Comparison of ENCODE assay signal across 1 cellular context in the genomic region with DNA sequence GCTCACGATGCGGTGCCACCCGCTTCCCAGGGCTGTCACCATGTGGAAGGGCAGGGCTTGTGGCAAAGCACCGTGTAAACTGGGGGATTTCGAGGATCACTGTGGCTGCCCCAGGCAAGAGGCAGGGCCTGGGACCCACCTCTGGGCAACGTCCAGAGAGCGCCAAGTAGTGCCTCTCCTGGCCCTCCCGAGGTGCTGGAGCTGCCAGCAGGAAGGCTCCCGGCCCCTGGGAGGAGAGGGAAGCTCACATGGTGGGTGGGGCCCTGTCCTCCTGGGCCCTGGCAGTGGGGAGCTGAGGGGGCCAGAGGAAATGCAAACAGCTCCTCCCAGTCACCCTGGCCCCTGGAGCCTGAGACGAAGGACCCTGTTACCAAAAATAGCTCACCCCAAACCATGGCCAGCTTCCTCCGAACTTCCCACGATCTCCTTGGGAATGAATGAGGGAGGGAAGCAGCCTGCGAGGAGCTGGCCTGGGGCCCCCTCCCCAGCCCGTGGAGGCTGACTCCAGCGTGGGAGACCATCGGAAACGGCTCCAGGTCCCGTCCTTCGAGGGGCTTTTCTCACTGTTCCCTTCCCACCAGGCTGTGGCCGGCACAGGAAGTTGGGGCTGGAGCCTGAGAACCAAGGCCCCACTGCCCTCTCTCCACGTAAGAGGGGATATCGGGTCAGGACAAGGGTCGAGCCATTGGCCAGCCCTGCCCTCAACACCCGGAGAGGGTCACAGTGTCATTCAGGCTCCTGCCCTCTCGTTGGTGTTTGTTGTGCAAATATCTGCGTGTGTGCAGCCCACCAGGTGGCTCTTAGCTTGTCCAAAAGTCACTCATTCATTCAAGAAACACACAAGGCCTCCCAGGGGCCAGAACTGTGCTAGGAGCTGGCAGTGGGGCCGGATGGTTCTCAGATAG.
TF ChIP-seq lines count a peak whose summit lies in the region.

No MANE protein-coding gene starts in this region.

TF ChIP-seq in HepG2, 621 proteins besides CTCF, POLR2A, EP300 and RAD21 (continued from another document and continues in another):
- TF ChIP-seq, protein P1, sequence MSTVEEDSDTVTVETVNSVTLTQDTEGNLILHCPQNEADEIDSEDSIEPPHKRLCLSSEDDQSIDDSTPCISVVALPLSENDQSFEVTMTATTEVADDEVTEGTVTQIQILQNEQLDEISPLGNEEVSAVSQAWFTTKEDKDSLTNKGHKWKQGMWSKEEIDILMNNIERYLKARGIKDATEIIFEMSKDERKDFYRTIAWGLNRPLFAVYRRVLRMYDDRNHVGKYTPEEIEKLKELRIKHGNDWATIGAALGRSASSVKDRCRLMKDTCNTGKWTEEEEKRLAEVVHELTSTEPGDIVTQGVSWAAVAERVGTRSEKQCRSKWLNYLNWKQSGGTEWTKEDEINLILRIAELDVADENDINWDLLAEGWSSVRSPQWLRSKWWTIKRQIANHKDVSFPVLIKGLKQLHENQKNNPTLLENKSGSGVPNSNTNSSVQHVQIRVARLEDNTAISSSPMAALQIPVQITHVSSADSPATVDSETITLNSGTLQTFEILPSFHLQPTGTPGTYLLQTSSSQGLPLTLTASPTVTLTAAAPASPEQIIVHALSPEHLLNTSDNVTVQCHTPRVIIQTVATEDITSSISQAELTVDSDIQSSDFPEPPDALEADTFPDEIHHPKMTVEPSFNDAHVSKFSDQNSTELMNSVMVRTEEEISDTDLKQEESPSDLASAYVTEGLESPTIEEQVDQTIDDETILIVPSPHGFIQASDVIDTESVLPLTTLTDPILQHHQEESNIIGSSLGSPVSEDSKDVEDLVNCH (CRISPR knock-in tag; IDR thresholded peaks at IDR 0.05): no peak
- TF ChIP-seq, protein P2, sequence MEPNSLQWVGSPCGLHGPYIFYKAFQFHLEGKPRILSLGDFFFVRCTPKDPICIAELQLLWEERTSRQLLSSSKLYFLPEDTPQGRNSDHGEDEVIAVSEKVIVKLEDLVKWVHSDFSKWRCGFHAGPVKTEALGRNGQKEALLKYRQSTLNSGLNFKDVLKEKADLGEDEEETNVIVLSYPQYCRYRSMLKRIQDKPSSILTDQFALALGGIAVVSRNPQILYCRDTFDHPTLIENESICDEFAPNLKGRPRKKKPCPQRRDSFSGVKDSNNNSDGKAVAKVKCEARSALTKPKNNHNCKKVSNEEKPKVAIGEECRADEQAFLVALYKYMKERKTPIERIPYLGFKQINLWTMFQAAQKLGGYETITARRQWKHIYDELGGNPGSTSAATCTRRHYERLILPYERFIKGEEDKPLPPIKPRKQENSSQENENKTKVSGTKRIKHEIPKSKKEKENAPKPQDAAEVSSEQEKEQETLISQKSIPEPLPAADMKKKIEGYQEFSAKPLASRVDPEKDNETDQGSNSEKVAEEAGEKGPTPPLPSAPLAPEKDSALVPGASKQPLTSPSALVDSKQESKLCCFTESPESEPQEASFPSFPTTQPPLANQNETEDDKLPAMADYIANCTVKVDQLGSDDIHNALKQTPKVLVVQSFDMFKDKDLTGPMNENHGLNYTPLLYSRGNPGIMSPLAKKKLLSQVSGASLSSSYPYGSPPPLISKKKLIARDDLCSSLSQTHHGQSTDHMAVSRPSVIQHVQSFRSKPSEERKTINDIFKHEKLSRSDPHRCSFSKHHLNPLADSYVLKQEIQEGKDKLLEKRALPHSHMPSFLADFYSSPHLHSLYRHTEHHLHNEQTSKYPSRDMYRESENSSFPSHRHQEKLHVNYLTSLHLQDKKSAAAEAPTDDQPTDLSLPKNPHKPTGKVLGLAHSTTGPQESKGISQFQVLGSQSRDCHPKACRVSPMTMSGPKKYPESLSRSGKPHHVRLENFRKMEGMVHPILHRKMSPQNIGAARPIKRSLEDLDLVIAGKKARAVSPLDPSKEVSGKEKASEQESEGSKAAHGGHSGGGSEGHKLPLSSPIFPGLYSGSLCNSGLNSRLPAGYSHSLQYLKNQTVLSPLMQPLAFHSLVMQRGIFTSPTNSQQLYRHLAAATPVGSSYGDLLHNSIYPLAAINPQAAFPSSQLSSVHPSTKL (CRISPR knock-in tag; IDR thresholded peaks at IDR 0.05): no peak
- TF ChIP-seq, protein P3, sequence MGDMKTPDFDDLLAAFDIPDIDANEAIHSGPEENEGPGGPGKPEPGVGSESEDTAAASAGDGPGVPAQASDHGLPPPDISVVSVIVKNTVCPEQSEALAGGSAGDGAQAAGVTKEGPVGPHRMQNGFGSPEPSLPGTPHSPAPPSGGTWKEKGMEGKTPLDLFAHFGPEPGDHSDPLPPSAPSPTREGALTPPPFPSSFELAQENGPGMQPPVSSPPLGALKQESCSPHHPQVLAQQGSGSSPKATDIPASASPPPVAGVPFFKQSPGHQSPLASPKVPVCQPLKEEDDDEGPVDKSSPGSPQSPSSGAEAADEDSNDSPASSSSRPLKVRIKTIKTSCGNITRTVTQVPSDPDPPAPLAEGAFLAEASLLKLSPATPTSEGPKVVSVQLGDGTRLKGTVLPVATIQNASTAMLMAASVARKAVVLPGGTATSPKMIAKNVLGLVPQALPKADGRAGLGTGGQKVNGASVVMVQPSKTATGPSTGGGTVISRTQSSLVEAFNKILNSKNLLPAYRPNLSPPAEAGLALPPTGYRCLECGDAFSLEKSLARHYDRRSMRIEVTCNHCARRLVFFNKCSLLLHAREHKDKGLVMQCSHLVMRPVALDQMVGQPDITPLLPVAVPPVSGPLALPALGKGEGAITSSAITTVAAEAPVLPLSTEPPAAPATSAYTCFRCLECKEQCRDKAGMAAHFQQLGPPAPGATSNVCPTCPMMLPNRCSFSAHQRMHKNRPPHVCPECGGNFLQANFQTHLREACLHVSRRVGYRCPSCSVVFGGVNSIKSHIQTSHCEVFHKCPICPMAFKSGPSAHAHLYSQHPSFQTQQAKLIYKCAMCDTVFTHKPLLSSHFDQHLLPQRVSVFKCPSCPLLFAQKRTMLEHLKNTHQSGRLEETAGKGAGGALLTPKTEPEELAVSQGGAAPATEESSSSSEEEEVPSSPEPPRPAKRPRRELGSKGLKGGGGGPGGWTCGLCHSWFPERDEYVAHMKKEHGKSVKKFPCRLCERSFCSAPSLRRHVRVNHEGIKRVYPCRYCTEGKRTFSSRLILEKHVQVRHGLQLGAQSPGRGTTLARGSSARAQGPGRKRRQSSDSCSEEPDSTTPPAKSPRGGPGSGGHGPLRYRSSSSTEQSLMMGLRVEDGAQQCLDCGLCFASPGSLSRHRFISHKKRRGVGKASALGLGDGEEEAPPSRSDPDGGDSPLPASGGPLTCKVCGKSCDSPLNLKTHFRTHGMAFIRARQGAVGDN (CRISPR knock-in tag; IDR thresholded peaks at IDR 0.05): peak; percentile 74
- no peak for TF ChIP-seq ZNF547 (CRISPR knock-in tag; IDR thresholded peaks at IDR 0.05)
- TF ChIP-seq, protein P4, sequence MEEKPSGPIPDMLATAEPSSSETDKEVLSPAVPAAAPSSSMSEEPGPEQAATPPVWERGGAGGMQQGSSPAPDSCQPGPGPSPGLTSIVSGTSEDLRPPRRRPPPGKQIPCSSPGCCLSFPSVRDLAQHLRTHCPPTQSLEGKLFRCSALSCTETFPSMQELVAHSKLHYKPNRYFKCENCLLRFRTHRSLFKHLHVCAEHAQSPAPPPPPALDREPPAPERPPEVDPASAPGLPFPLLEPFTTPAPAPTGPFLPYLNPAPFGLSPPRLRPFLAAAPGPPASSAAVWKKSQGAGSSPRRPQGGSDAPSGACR (CRISPR knock-in tag; IDR thresholded peaks at IDR 0.05): no peak
- 0 out of 2 replicates have a peak, but pooled peaks have one; percentile 40 for TF ChIP-seq TARDBP (CRISPR knock-in tag; IDR thresholded peaks at IDR 0.05)
- TF ChIP-seq, protein P5, sequence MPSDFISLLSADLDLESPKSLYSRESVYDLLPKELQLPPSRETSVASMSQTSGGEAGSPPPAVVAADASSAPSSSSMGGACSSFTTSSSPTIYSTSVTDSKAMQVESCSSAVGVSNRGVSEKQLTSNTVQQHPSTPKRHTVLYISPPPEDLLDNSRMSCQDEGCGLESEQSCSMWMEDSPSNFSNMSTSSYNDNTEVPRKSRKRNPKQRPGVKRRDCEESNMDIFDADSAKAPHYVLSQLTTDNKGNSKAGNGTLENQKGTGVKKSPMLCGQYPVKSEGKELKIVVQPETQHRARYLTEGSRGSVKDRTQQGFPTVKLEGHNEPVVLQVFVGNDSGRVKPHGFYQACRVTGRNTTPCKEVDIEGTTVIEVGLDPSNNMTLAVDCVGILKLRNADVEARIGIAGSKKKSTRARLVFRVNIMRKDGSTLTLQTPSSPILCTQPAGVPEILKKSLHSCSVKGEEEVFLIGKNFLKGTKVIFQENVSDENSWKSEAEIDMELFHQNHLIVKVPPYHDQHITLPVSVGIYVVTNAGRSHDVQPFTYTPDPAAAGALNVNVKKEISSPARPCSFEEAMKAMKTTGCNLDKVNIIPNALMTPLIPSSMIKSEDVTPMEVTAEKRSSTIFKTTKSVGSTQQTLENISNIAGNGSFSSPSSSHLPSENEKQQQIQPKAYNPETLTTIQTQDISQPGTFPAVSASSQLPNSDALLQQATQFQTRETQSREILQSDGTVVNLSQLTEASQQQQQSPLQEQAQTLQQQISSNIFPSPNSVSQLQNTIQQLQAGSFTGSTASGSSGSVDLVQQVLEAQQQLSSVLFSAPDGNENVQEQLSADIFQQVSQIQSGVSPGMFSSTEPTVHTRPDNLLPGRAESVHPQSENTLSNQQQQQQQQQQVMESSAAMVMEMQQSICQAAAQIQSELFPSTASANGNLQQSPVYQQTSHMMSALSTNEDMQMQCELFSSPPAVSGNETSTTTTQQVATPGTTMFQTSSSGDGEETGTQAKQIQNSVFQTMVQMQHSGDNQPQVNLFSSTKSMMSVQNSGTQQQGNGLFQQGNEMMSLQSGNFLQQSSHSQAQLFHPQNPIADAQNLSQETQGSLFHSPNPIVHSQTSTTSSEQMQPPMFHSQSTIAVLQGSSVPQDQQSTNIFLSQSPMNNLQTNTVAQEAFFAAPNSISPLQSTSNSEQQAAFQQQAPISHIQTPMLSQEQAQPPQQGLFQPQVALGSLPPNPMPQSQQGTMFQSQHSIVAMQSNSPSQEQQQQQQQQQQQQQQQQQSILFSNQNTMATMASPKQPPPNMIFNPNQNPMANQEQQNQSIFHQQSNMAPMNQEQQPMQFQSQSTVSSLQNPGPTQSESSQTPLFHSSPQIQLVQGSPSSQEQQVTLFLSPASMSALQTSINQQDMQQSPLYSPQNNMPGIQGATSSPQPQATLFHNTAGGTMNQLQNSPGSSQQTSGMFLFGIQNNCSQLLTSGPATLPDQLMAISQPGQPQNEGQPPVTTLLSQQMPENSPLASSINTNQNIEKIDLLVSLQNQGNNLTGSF (CRISPR knock-in tag; IDR thresholded peaks at IDR 0.05): no peak
- TF ChIP-seq SMARCC2 (IDR thresholded peaks at IDR 0.05): no peak
- no peak for TF ChIP-seq SRSF1 (optimal IDR thresholded peaks at IDR 0.05; ENCODE audit: low read depth, low read length)
- TF ChIP-seq EED (CRISPR knock-in tag; IDR thresholded peaks at IDR 0.05): no peak
- TF ChIP-seq, protein P6, sequence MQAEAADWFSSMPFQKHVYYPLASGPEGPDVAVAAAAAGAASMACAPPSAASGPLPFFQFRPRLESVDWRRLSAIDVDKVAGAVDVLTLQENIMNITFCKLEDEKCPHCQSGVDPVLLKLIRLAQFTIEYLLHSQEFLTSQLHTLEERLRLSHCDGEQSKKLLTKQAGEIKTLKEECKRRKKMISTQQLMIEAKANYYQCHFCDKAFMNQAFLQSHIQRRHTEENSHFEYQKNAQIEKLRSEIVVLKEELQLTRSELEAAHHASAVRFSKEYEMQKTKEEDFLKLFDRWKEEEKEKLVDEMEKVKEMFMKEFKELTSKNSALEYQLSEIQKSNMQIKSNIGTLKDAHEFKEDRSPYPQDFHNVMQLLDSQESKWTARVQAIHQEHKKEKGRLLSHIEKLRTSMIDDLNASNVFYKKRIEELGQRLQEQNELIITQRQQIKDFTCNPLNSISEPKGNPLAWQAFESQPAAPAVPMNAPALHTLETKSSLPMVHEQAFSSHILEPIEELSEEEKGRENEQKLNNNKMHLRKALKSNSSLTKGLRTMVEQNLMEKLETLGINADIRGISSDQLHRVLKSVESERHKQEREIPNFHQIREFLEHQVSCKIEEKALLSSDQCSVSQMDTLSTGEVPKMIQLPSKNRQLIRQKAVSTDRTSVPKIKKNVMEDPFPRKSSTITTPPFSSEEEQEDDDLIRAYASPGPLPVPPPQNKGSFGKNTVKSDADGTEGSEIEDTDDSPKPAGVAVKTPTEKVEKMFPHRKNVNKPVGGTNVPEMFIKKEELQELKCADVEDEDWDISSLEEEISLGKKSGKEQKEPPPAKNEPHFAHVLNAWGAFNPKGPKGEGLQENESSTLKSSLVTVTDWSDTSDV (CRISPR knock-in tag; IDR thresholded peaks at IDR 0.05): no peak
- TF ChIP-seq BRD4 (CRISPR knock-in tag; IDR thresholded peaks at IDR 0.05): no peak
- TF ChIP-seq FIP1L1 (IDR thresholded peaks at IDR 0.05; ENCODE audit: borderline replicate concordance, insufficient read depth, low read depth, low read length): no peak
- no peak for TF ChIP-seq MTF1 (CRISPR knock-in tag; IDR thresholded peaks at IDR 0.05)
- TF ChIP-seq, protein P7, sequence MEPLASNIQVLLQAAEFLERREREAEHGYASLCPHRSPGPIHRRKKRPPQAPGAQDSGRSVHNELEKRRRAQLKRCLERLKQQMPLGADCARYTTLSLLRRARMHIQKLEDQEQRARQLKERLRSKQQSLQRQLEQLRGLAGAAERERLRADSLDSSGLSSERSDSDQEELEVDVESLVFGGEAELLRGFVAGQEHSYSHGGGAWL (CRISPR knock-in tag; IDR thresholded peaks at IDR 0.05): no peak
- TF ChIP-seq REXO4 (CRISPR knock-in tag; IDR thresholded peaks at IDR 0.05; ENCODE audit: borderline replicate concordance): no peak
- TF ChIP-seq SRSF9 (IDR thresholded peaks at IDR 0.05; ENCODE audit: borderline replicate concordance, insufficient read depth, low read depth, low read length, poor library complexity, severe bottlenecking): no peak
